Comparison of ENCODE assay signal across 17 cellular contexts in the genomic region with DNA sequence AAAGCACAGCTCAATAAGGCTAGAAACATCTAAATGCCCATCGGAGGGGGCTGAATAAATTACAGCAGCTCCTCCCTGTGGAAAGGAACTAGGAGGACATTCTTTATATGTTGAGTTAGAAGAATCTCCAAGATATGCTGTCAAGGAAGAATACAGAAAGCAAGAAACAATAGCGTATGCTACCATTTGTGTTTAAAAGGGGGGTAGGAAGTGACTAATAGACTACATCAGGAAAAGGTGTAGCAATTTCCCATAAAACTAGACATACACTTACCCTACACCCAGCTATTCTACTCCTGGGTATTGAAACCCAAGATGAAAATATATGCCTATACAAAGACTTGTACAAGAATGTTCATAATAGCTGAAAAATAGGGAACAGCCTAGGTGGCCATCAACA. TPM values are rescaled to one million over a fixed set of nuclear protein-coding genes. Genes with fewer than 3 reads are reported as not detected.
DNase-seq lines count a peak whose midpoint lies in the region; TF ChIP-seq lines count a peak whose summit lies in the region.
"Had no signal": no experiment of that assay in that cellular context is flagged by ENCODE, and none has a peak within 500 bp of the region (broad histone marks: within the 10 kb centered on the region; RNA-seq: fewer than 3 reads in every experiment).

No MANE protein-coding gene starts in this region.

- H3K9me3 ChIP-seq in GM23248 (ENCODE audit: low read depth) = no peaks in the 10 kb centered on the region
- H3K9me3 ChIP-seq in skeletal muscle tissue (ENCODE audit: control insufficient read depth in 3 of 3, low read length in 3 of 3) = no peaks in the 10 kb centered on the region

- no peak for DNase-seq in GM23248
- no peak for DNase-seq in RWPE1 (ENCODE audit: low spot score)
- DNase-seq in fibroblast of pulmonary artery (ENCODE audit: low read depth) = peak; percentile 82
- no peak for DNase-seq in NCI-H2196 treated with DMSO at 0.1 percent for 48 hours (lab: John Stamatoyannopoulos, UW; ENCODE audit: unreplicated experiment)
- no peak for DNase-seq in substantia nigra (lab: John Stamatoyannopoulos, UW)
- DNase-seq in glomerular visceral epithelial cell (ENCODE audit: extremely low spot score) = no peak
- DNase-seq: activated CD4-positive, alpha-beta memory T cell treated with anti-CD3 and anti-CD28 coated beads for 36 hours; DMS79; erythroblast; midbrain; MM.1S; NCI-H2107; NCI-H748 treated with DMSO at 0.1 percent for 48 hours; occipital lobe; RPMI8226; stimulated activated CD4-positive, alpha-beta T cell treated with anti-CD3 and anti-CD28 coated beads, Interleukin-4, amount 100 ng/mL, for 4 hours had no signal

- H2AFZ ChIP-seq in GM23248 = no peak overlapping the region

- peaks cover 56% of the 10 kb centered on the region for H3F3A ChIP-seq in GM23248 (ENCODE audit: insufficient read depth)

- H3K9ac ChIP-seq in GM23248 (peak overlapping the region; percentile 3; the same call in 1 of the 2 replicates), skeletal muscle tissue (ENCODE audit: low read depth in 1 of 3, low read length in 3 of 3) (no peak overlapping the region)

- H3K4me1 ChIP-seq in GM23248 (ENCODE audit: insufficient read depth) = peaks cover 21% of the 10 kb centered on the region
- peaks cover 14 to 43% (median 28%) of the 10 kb centered on the region in 3 donors for H3K4me1 ChIP-seq in skeletal muscle tissue (ENCODE audit: control insufficient read depth in 3 of 3, insufficient read depth in 3 of 3, low read length in 3 of 3)

- H3K27me3 ChIP-seq in GM23248 (replicated peaks; ENCODE audit: insufficient read depth) (no peaks in the 10 kb centered on the region), skeletal muscle tissue (ENCODE audit: control insufficient read depth in 3 of 3, insufficient read depth in 3 of 3, low read length in 3 of 3) (no peaks in the 10 kb centered on the region)

- POLR2A ChIA-PET in RWPE1 (lab: Yijun Ruan, JAX; ENCODE audit: low non-redundant PET) = no interaction called here

- no peak overlapping the region for H3K4me2 ChIP-seq in GM23248 (ENCODE audit: unreplicated experiment)

- H3K36me3 ChIP-seq in GM23248 (ENCODE audit: low read depth) (peaks cover 21% of the 10 kb centered on the region), skeletal muscle tissue (ENCODE audit: control insufficient read depth in 3 of 3, insufficient read depth in 3 of 3, low read length in 3 of 3) (peaks cover 40 to 45% (median 41%) of the 10 kb centered on the region in 3 donors)

- in situ Hi-C loops in GM23248 (cut with MboI) = no loop called here

- TF ChIP-seq CTCF in RWPE1 (conservative IDR thresholded peaks at IDR 0.05; ENCODE audit: low read depth) = no peak
- no peak for TF ChIP-seq CTCF in fibroblast of pulmonary artery (IDR thresholded peaks at IDR 0.05; ENCODE audit: low read length, missing control alignments)

- H3K9me2 ChIP-seq in GM23248 (ENCODE audit: insufficient read depth) = no peaks in the 10 kb centered on the region

- CTCF ChIA-PET in RWPE1 (lab: Yijun Ruan, JAX) = interaction anchor here (0.6 to 0.7 kb wide), 2 partner anchors 21 to 544 kb away, joined by 4 to 5 read pairs; no protein-coding TSS in a partner anchor

- peak overlapping the region; percentile 39 for H3K27ac ChIP-seq in GM23248
- peak overlapping the region; percentile 61 for H3K27ac ChIP-seq in RWPE1
- H3K27ac ChIP-seq in skeletal muscle tissue (ENCODE audit: low read depth, low read length) = peak overlapping the region; percentile 44
- no peak overlapping the region for H3K27ac ChIP-seq in substantia nigra (ENCODE audit: low read depth, low read length, poor library complexity, severe bottlenecking)

- peaks cover 37% of the 10 kb centered on the region for H3K79me2 ChIP-seq in GM23248 (ENCODE audit: insufficient read depth)

- WGBS in GM23248 (ENCODE audit: low coverage in 1 of 2, low lambda C conversion rate in 2 of 2, missing lambda C conversion rate in 2 of 2), 2 experiments = 82 to 83% methylated on average over 2 of the region's 2 CpGs

- H3K4me3 ChIP-seq in GM23248 (no peak overlapping the region), fibroblast of pulmonary artery (replicated peaks; ENCODE audit: low read depth, low read length) (no peak overlapping the region), skeletal muscle tissue (ENCODE audit: low read length in 3 of 3) (no peak overlapping the region)

- H4K20me1 ChIP-seq in GM23248 (ENCODE audit: insufficient read depth) = peaks cover 4% of the 10 kb centered on the region; the same call in 1 of the 2 replicates

RNA-seq across cellular contexts. Expression of gene SEC61A1, which starts 21.6 kb away (rescaled TPM):
- 477 and 510 TPM in 2 replicates for total RNA-seq in GM23248 (2014; rRNA removed; shearing (Covaris generic))
- 362 and 387 TPM in 2 replicates for polyA plus RNA-seq in GM23248 (2016; fragmentation: Nextera tagmentation; extraction: Ambion mirVana)
- 89.8 TPM for total RNA-seq in skeletal muscle tissue

RNA-seq across cellular contexts. Expression of gene RUVBL1, which starts 49.8 kb away (rescaled TPM):
- 45.0 and 62.0 TPM in 2 replicates for total RNA-seq in GM23248 (2014; rRNA removed; shearing (Covaris generic))
- 54.4 and 59.1 TPM in 2 replicates for polyA plus RNA-seq in GM23248 (2016; fragmentation: Nextera tagmentation; extraction: Ambion mirVana)
- total RNA-seq in skeletal muscle tissue = 39.1 TPM
